In genomic region chr5:100827481-100827889, GRCh38 we compare ENCODE assay signal across 8 cellular contexts.
A peak's percentile ranks its signal among the peaks of the same experiment; 100 is the strongest.
DNase-seq lines count a peak whose midpoint lies in the region; ATAC-seq and TF ChIP-seq lines count a peak whose summit lies in the region.

No MANE protein-coding gene starts in this region.

- H3K4me2 ChIP-seq in DND-41 (ENCODE audit: insufficient read depth, low read length), result no peak overlapping the region

- no peak for DNase-seq in DND-41
- DNase-seq in SJCRH30, result peak; percentile 56 to 69
- DNase-seq in kidney tubule cell (ENCODE audit: low spot score), result peak; percentile 71
- DNase-seq in KG1 (lab: John Stamatoyannopoulos, UW), result no peak
- DNase-seq in effector CD4-positive, alpha-beta T cell, result no peak
- no peak for DNase-seq in hypothalamus (lab: John Stamatoyannopoulos, UW)

- H4K20me1 ChIP-seq in DND-41 (ENCODE audit: insufficient read depth, low read length), result no peaks in the 10 kb centered on the region; the same call in 1 of the 2 replicates

- no peak overlapping the region for H3K9ac ChIP-seq in DND-41 (ENCODE audit: low read depth, low read length)

- H3K79me2 ChIP-seq in DND-41 (ENCODE audit: insufficient read depth, low read length), result peaks cover 89% of the 10 kb centered on the region

- no peak overlapping the region for H2AFZ ChIP-seq in DND-41 (ENCODE audit: low read depth, low read length)

- no peaks in the 10 kb centered on the region for H3K9me3 ChIP-seq in DND-41 (ENCODE audit: insufficient read depth, low read length, severe bottlenecking)
- H3K9me3 ChIP-seq in SJCRH30 (replicated peaks), result no peaks in the 10 kb centered on the region

- H3K27me3 ChIP-seq in DND-41 (ENCODE audit: insufficient read depth, low read length, poor library complexity) (no peaks in the 10 kb centered on the region), SJCRH30 (no peaks in the 10 kb centered on the region)

- H3K27ac ChIP-seq in DND-41 (ENCODE audit: low read length), result peak overlapping the region; percentile 20; the same call in 1 of the 2 replicates
- peak overlapping the region; percentile 46 for H3K27ac ChIP-seq in SJCRH30

- H3K36me3 ChIP-seq in DND-41 (ENCODE audit: insufficient read depth, low read length) (peaks cover 50% of the 10 kb centered on the region), SJCRH30 (no peaks in the 10 kb centered on the region)

- H3K4me1 ChIP-seq in DND-41 (ENCODE audit: insufficient read depth, low read length) (no peaks in the 10 kb centered on the region), SJCRH30 (peaks cover 16% of the 10 kb centered on the region)

- H3K4me3 ChIP-seq in DND-41 (ENCODE audit: low read depth in 1 of 2, low read length in 2 of 2) (no peak overlapping the region), SJCRH30 (no peak overlapping the region)

- ATAC-seq in DND-41 (ENCODE audit: insufficient read depth, low read depth), result peak; percentile 64
- ATAC-seq in GM19467 (IDR thresholded peaks at IDR 0.05; ENCODE audit: unreplicated experiment), result peak; percentile 10
- ATAC-seq in HG03558 (IDR thresholded peaks at IDR 0.05; ENCODE audit: extremely low read depth, unreplicated experiment), result peak; percentile 8

- TF ChIP-seq CTCF in DND-41 (IDR thresholded peaks at IDR 0.05; ENCODE audit: borderline replicate concordance, extremely low read depth, low read length, poor library complexity, severe bottlenecking), result no peak

Comparison
In these comparisons a context has a peak if more than half of its experiments do, and no peak if none do; other contexts are left out.
1. ATAC-seq: peak in every context shown above with its lines; median percentile 64 in DND-41; 10 in GM19467; 8 in HG03558.
2. DNase-seq: peak in SJCRH30 (2 of 2) and kidney tubule cell (single experiment); none in DND-41 (single experiment), KG1 (single experiment), effector CD4-positive, alpha-beta T cell (single experiment) and hypothalamus (0 of 51).